12 cellular contexts compared by ENCODE assay signal in genomic region chr12:92496790-92497189, GRCh38.
DNase-seq lines count a peak whose midpoint lies in the region; ATAC-seq and TF ChIP-seq lines count a peak whose summit lies in the region.
"Had no signal": no experiment of that assay in that cellular context is flagged by ENCODE, and none has a peak within 500 bp of the region (broad histone marks: within the 10 kb centered on the region; RNA-seq: fewer than 3 reads in every experiment).

No MANE protein-coding gene starts in this region.

- H2BK15ac ChIP-seq in neuronal stem cell (ENCODE audit: low read length): no peak overlapping the region

- H3K4me2 ChIP-seq in neuronal stem cell (ENCODE audit: insufficient read depth, low read length, poor library complexity, severe bottlenecking) (no peak overlapping the region), neural progenitor cell (no peak overlapping the region)

- H3K14ac ChIP-seq in neuronal stem cell (ENCODE audit: low read length): no peak overlapping the region

- H3K27me3 ChIP-seq in neuronal stem cell (ENCODE audit: control insufficient read depth in 3 of 3, insufficient read depth in 3 of 3, low read depth in 1 of 3, low read length in 3 of 3) (no peaks in the 10 kb centered on the region), neural progenitor cell (no peaks in the 10 kb centered on the region)

- no peak overlapping the region for H2BK120ac ChIP-seq in neuronal stem cell (ENCODE audit: low read depth, low read length)

- no peak overlapping the region for H4K91ac ChIP-seq in neuronal stem cell (ENCODE audit: low read depth, low read length, poor library complexity)

- H3K27ac Mint-ChIP-seq in activated naive CD4-positive, alpha-beta T cell treated with anti-CD3 and anti-CD28 coated beads for 36 hours: no peak overlapping the region
- H3K27ac Mint-ChIP-seq in neural progenitor cell: no peak overlapping the region

- H3K4ac ChIP-seq in neuronal stem cell (ENCODE audit: low read length): no peak overlapping the region

- intact Hi-C loops in activated naive CD4-positive, alpha-beta T cell treated with anti-CD3 and anti-CD28 coated beads for 36 hours (cut with micrococcal nuclease): no loop called here

- no peaks in the 10 kb centered on the region for H3F3A ChIP-seq in neural progenitor cell (ENCODE audit: low read depth)

- H4K20me1 ChIP-seq in neural progenitor cell (ENCODE audit: low read depth): no peaks in the 10 kb centered on the region

- H3K18ac ChIP-seq in neuronal stem cell (ENCODE audit: low read length): no peak overlapping the region

- no peak overlapping the region for H4K8ac ChIP-seq in neuronal stem cell (ENCODE audit: low read depth, low read length)

- no peaks in the 10 kb centered on the region for H3K36me3 Mint-ChIP-seq in activated naive CD4-positive, alpha-beta T cell treated with anti-CD3 and anti-CD28 coated beads for 36 hours (ENCODE audit: low read depth)
- H3K36me3 Mint-ChIP-seq in neural progenitor cell: peaks cover 4% of the 10 kb centered on the region

- no peak overlapping the region for H3K23ac ChIP-seq in neuronal stem cell (ENCODE audit: low read depth, low read length, poor library complexity)

- H3K9ac ChIP-seq in neuronal stem cell (ENCODE audit: low read depth, low read length, poor library complexity) (no peak overlapping the region), neural progenitor cell (no peak overlapping the region)

- H2AFZ ChIP-seq in neuronal stem cell (ENCODE audit: low read length): no peak overlapping the region
- H2AFZ ChIP-seq in neural progenitor cell (replicated peaks): no peak overlapping the region

- peaks cover 21% of the 10 kb centered on the region for H3K4me1 Mint-ChIP-seq in activated naive CD4-positive, alpha-beta T cell treated with anti-CD3 and anti-CD28 coated beads for 36 hours (ENCODE audit: low read depth)
- H3K4me1 Mint-ChIP-seq in neural progenitor cell: no peaks in the 10 kb centered on the region

- H3K4me3 ChIP-seq in neuronal stem cell (ENCODE audit: low read length in 2 of 2): no peak overlapping the region
- no peak overlapping the region for H3K4me3 ChIP-seq in neural progenitor cell
- H3K4me3 ChIP-seq: SK-N-MC, skin epidermis had no signal

- no peak overlapping the region for H2AK5ac ChIP-seq in neuronal stem cell (ENCODE audit: low read depth, low read length)

- H3K36me3 ChIP-seq in neuronal stem cell (replicated peaks in 1 of 2; ENCODE audit: control insufficient read depth in 2 of 2, insufficient read depth in 2 of 2, low read length in 2 of 2) (no peaks in the 10 kb centered on the region), neural progenitor cell (no peaks in the 10 kb centered on the region)

- DNase-seq in renal cortical epithelial cell (ENCODE audit: low read depth) (peak; percentile 72), neuronal stem cell (ENCODE audit: low spot score) (no peak), neural progenitor cell (ENCODE audit: low spot score) (no peak)
- DNase-seq in activated naive CD4-positive, alpha-beta T cell treated with anti-CD3 and anti-CD28 coated beads for 36 hours: no peak
- DNase-seq: activated CD4-positive, alpha-beta T cell treated with anti-CD3 and anti-CD28 coated beads for 48 hours; activated gamma-delta T cell treated with Interleukin-2 at 50 U/mL for 16 hours; NCI-H146 had no signal

- no peak for TF ChIP-seq CTCF in neural progenitor cell (IDR thresholded peaks at IDR 0.05)

- no peak overlapping the region for H3K4me3 Mint-ChIP-seq in activated naive CD4-positive, alpha-beta T cell treated with anti-CD3 and anti-CD28 coated beads for 36 hours
- no peak overlapping the region for H3K4me3 Mint-ChIP-seq in neural progenitor cell

- no peak overlapping the region for H2BK12ac ChIP-seq in neuronal stem cell (ENCODE audit: low read length)

- H2BK5ac ChIP-seq in neuronal stem cell (ENCODE audit: low read length): no peak overlapping the region

- H3K9me3 Mint-ChIP-seq in activated naive CD4-positive, alpha-beta T cell treated with anti-CD3 and anti-CD28 coated beads for 36 hours: no peaks in the 10 kb centered on the region
- peaks cover 2% of the 10 kb centered on the region for H3K9me3 Mint-ChIP-seq in neural progenitor cell

- no peaks in the 10 kb centered on the region for H3K79me2 ChIP-seq in neural progenitor cell (ENCODE audit: low read depth)

- no CpG with 5 or more reads among the region's 1 CpG for WGBS in neuronal stem cell (ENCODE audit: extremely low coverage in 2 of 2, insufficient read length in 2 of 2, insufficient replicate concordance in 1 of 2), 2 donors

- no peaks in the 10 kb centered on the region for H3K79me1 ChIP-seq in neuronal stem cell (ENCODE audit: low read depth, low read length)

- H3K9me3 ChIP-seq in neuronal stem cell (replicated peaks in 1 of 2; ENCODE audit: control insufficient read depth in 2 of 2, insufficient read depth in 1 of 2, low read depth in 1 of 2, low read length in 2 of 2) (no peaks in the 10 kb centered on the region), neural progenitor cell (ENCODE audit: low read depth) (no peaks in the 10 kb centered on the region)

- H3K27ac ChIP-seq in neuronal stem cell (replicated peaks; ENCODE audit: low read length) (no peak overlapping the region), neural progenitor cell (no peak overlapping the region)
- H3K27ac ChIP-seq: SK-N-MC, skin epidermis had no signal

- CTCF ChIA-PET in activated naive CD4-positive, alpha-beta T cell treated with anti-CD3 and anti-CD28 coated beads for 36 hours (lab: Charles Lee): no interaction called here

- H3K4me1 ChIP-seq in neuronal stem cell (ENCODE audit: control insufficient read depth in 2 of 2, insufficient read depth in 1 of 2, low read depth in 1 of 2, low read length in 2 of 2) (no peaks in the 10 kb centered on the region), neural progenitor cell (no peaks in the 10 kb centered on the region)

- peak; percentile 69 for ATAC-seq in GM18909 (IDR thresholded peaks at IDR 0.05; ENCODE audit: poor library complexity, unreplicated experiment)
- ATAC-seq in GM21619 (IDR thresholded peaks at IDR 0.05; ENCODE audit: unreplicated experiment): peak; percentile 61
- peak; percentile 55 for ATAC-seq in HG03103 (IDR thresholded peaks at IDR 0.05; ENCODE audit: low read depth, unreplicated experiment)

- H3K27me3 Mint-ChIP-seq in activated naive CD4-positive, alpha-beta T cell treated with anti-CD3 and anti-CD28 coated beads for 36 hours (ENCODE audit: low read depth): no peaks in the 10 kb centered on the region
- peaks cover 2% of the 10 kb centered on the region for H3K27me3 Mint-ChIP-seq in neural progenitor cell (ENCODE audit: insufficient read depth, low read depth)
